15 cellular contexts compared by ENCODE assay signal in the genomic region with DNA sequence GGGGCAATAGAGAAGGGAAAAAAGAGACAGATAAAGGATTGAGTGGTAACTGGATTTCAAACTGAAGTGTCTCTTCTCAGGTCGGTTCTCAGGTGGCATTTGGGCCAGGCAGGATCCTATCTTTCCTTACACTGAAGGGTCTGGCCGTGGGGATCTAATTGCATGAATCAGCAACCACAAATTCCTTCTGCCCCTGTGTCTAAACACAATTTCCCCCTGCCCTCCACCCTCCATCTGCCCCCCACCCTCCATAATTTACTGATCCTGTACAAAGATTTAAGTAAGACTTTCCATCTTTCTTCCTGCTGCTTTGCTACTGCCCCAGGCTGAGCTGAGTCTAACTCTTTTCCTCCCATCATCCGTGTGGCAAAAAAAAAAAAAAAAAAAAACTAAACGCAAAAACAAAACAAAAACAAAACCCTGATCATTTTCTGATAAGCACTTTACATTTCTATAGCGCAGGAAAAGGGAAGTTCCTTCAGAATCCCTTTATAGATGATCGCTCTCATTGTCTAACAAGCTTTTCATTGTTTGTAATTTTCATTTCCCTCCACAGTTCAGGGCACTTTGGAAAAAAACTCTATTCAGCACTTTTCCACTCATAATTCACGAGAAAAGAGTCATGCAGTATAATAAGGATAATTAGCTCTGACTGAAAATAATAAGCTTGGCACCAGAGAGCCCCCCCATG.
DNase-seq lines count a peak whose midpoint lies in the region; ATAC-seq and TF ChIP-seq lines count a peak whose summit lies in the region.
"Had no signal": no experiment of that assay in that cellular context is flagged by ENCODE, and none has a peak within 500 bp of the region (broad histone marks: within the 10 kb centered on the region; RNA-seq: fewer than 3 reads in every experiment).

No MANE protein-coding gene starts in this region.

- 59% methylated on average over 7 of the region's 7 CpGs for WGBS in esophagus muscularis mucosa

- H3K36me3 ChIP-seq in esophagus muscularis mucosa, result no peaks in the 10 kb centered on the region

- intact Hi-C loops in esophagus muscularis mucosa (cut with DNase I), result no loop called here
- intact Hi-C loops in activated CD8-positive, alpha-beta T cell treated with anti-CD3 and anti-CD28 coated beads for 36 hours (cut with micrococcal nuclease), result no loop called here

- H3K9me3 ChIP-seq in esophagus muscularis mucosa, result no peaks in the 10 kb centered on the region

- CTCF ChIA-PET in activated CD8-positive, alpha-beta T cell treated with anti-CD3 and anti-CD28 coated beads for 36 hours (lab: Charles Lee), result no interaction called here

- peak overlapping the region; percentile 93 for H3K27ac Mint-ChIP-seq in nephron progenitor cell
- H3K27ac Mint-ChIP-seq in activated CD8-positive, alpha-beta T cell treated with anti-CD3 and anti-CD28 coated beads for 36 hours, result no peak overlapping the region
- H3K27ac Mint-ChIP-seq: activated CD4-positive, alpha-beta memory T cell treated with anti-CD3 and anti-CD28 coated beads, Interleukin-2, amount 10 ng/mL, durations not matched to agents 7 days and 5 days had no signal

- peak; percentile 40 for ATAC-seq in SK-N-SH treated with all-trans-retinoic acid at 6 μM for 48 hours
- ATAC-seq in activated CD8-positive, alpha-beta T cell treated with anti-CD3 and anti-CD28 coated beads for 36 hours, result no peak

- no peak overlapping the region for H3K4me3 ChIP-seq in NB4 (ENCODE audit: low read depth, low read length)
- H3K4me3 ChIP-seq in esophagus muscularis mucosa, result no peak overlapping the region

- no peak overlapping the region for H3K27ac ChIP-seq in esophagus muscularis mucosa (replicated peaks in 1 of 4)
- H3K27ac ChIP-seq: KMS-11 had no signal

- no peaks in the 10 kb centered on the region for H3K4me1 ChIP-seq in esophagus muscularis mucosa

- no peaks in the 10 kb centered on the region for H3K27me3 ChIP-seq in esophagus muscularis mucosa

- TF ChIP-seq POLR2A in NB4 (IDR thresholded peaks at IDR 0.05; ENCODE audit: extremely low read depth, insufficient read length), result no peak
- TF ChIP-seq POLR2A in esophagus muscularis mucosa (IDR thresholded peaks at IDR 0.05; ENCODE audit: low read depth), result no peak

- TF ChIP-seq CTCF in NB4 (IDR thresholded peaks at IDR 0.05; ENCODE audit: low read depth, low read length), result no peak
- no peak for TF ChIP-seq CTCF in nephron progenitor cell (IDR thresholded peaks at IDR 0.05)
- no peak for TF ChIP-seq CTCF in esophagus muscularis mucosa (IDR thresholded peaks at IDR 0.05)
- TF ChIP-seq CTCF in activated CD8-positive, alpha-beta T cell treated with anti-CD3 and anti-CD28 coated beads for 36 hours (IDR thresholded peaks at IDR 0.05), result no peak

- H3K4me1 Mint-ChIP-seq in nephron progenitor cell, result peaks cover 45% of the 10 kb centered on the region
- peaks cover 22% of the 10 kb centered on the region for H3K4me1 Mint-ChIP-seq in activated CD8-positive, alpha-beta T cell treated with anti-CD3 and anti-CD28 coated beads for 36 hours (ENCODE audit: low read depth)

- no peaks in the 10 kb centered on the region for H3K27me3 Mint-ChIP-seq in nephron progenitor cell (ENCODE audit: low read depth, poor library complexity)
- H3K27me3 Mint-ChIP-seq in activated CD8-positive, alpha-beta T cell treated with anti-CD3 and anti-CD28 coated beads for 36 hours, result peaks cover 14% of the 10 kb centered on the region
- H3K27me3 Mint-ChIP-seq: brain had no signal

- no peaks in the 10 kb centered on the region for H3K36me3 Mint-ChIP-seq in nephron progenitor cell (ENCODE audit: low read depth)
- H3K36me3 Mint-ChIP-seq in activated CD8-positive, alpha-beta T cell treated with anti-CD3 and anti-CD28 coated beads for 36 hours (ENCODE audit: low read depth), result no peaks in the 10 kb centered on the region
- H3K36me3 Mint-ChIP-seq: brain had no signal

- no peak for TF ChIP-seq EP300 in esophagus muscularis mucosa (IDR thresholded peaks at IDR 0.05)

- H3K4me3 Mint-ChIP-seq in nephron progenitor cell, result no peak overlapping the region
- no peak overlapping the region for H3K4me3 Mint-ChIP-seq in activated CD8-positive, alpha-beta T cell treated with anti-CD3 and anti-CD28 coated beads for 36 hours
- H3K4me3 Mint-ChIP-seq: activated CD4-positive, alpha-beta memory T cell treated with anti-CD3 and anti-CD28 coated beads, Interleukin-2, amount 10 ng/mL, durations not matched to agents 7 days and 5 days; brain had no signal

- POLR2A ChIA-PET in activated CD8-positive, alpha-beta T cell treated with anti-CD3 and anti-CD28 coated beads for 36 hours (lab: Charles Lee), result interaction anchor here (0.6 kb wide), 1 partner anchor 112 kb away, joined by 3 read pairs; no protein-coding TSS in a partner anchor

- peaks cover 3% of the 10 kb centered on the region for H3K9me3 Mint-ChIP-seq in nephron progenitor cell
- H3K9me3 Mint-ChIP-seq in activated CD8-positive, alpha-beta T cell treated with anti-CD3 and anti-CD28 coated beads for 36 hours, result no peaks in the 10 kb centered on the region
- H3K9me3 Mint-ChIP-seq: activated CD4-positive, alpha-beta memory T cell treated with anti-CD3 and anti-CD28 coated beads, Interleukin-2, amount 10 ng/mL, durations not matched to agents 7 days and 5 days had no signal

- DNase-seq in COR-L47 (lab: John Stamatoyannopoulos, UW) (peak; percentile 88), NB4 (ENCODE audit: low read depth) (peak; percentile 51), nephron progenitor cell (no peak), NCI-H2107 treated with DMSO at 0.1 percent for 48 hours (lab: John Stamatoyannopoulos, UW; ENCODE audit: unreplicated experiment) (no peak), DMS114 treated with DMSO at 0.1 percent for 48 hours (lab: John Stamatoyannopoulos, UW; ENCODE audit: unreplicated experiment) (no peak), esophagus muscularis mucosa (ENCODE audit: extremely low spot score) (no peak)
- DNase-seq in activated CD8-positive, alpha-beta T cell treated with anti-CD3 and anti-CD28 coated beads for 36 hours, result no peak
- DNase-seq: activated CD4-positive, alpha-beta memory T cell treated with anti-CD3 and anti-CD28 coated beads, Interleukin-2, amount 10 ng/mL, durations not matched to agents 7 days and 5 days; activated gamma-delta T cell; AML-193; stimulated activated CD4-positive, alpha-beta T cell treated with anti-CD3 and anti-CD28 coated beads, Interleukin-2, amount 100 ng/mL, for 48 hours; T-helper 9 cell had no signal

TF ChIP-seq in SK-N-SH treated with all-trans-retinoic acid at 6 μM for 48 hours, 23 proteins besides CTCF, POLR2A, EP300 and RAD21:
- no peak for TF ChIP-seq ZNF565 (CRISPR knock-in tag; conservative IDR thresholded peaks at IDR 0.05; ENCODE audit: low read depth)
- TF ChIP-seq ESRRG (CRISPR knock-in tag; IDR thresholded peaks at IDR 0.05), result no peak
- no peak for TF ChIP-seq ARNTL (CRISPR knock-in tag; IDR thresholded peaks at IDR 0.05; ENCODE audit: borderline replicate concordance, low read depth)
- TF ChIP-seq, protein P1, sequence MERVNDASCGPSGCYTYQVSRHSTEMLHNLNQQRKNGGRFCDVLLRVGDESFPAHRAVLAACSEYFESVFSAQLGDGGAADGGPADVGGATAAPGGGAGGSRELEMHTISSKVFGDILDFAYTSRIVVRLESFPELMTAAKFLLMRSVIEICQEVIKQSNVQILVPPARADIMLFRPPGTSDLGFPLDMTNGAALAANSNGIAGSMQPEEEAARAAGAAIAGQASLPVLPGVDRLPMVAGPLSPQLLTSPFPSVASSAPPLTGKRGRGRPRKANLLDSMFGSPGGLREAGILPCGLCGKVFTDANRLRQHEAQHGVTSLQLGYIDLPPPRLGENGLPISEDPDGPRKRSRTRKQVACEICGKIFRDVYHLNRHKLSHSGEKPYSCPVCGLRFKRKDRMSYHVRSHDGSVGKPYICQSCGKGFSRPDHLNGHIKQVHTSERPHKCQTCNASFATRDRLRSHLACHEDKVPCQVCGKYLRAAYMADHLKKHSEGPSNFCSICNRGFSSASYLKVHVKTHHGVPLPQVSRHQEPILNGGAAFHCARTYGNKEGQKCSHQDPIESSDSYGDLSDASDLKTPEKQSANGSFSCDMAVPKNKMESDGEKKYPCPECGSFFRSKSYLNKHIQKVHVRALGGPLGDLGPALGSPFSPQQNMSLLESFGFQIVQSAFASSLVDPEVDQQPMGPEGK (CRISPR knock-in tag; IDR thresholded peaks at IDR 0.05; ENCODE audit: borderline replicate concordance), result peak; percentile 52; the same call in 1 of the 2 replicates
TF ChIP-seq in SK-N-SH treated with all-trans-retinoic acid at 6 μM for 48 hours: peak in this region for 1.

Comparison
In these comparisons a context has a peak if more than half of its experiments do, and no peak if none do; other contexts are left out.
1. DNase-seq: peak in COR-L47 (single experiment) and NB4 (single experiment); none in nephron progenitor cell (single experiment), NCI-H2107 treated with DMSO at 0.1 percent for 48 hours (single experiment), DMS114 treated with DMSO at 0.1 percent for 48 hours (single experiment), esophagus muscularis mucosa (single experiment) and activated CD8-positive, alpha-beta T cell treated with anti-CD3 and anti-CD28 coated beads for 36 hours (single experiment).